Comparison of ENCODE assay signal across 11 cellular contexts in the genomic region with DNA sequence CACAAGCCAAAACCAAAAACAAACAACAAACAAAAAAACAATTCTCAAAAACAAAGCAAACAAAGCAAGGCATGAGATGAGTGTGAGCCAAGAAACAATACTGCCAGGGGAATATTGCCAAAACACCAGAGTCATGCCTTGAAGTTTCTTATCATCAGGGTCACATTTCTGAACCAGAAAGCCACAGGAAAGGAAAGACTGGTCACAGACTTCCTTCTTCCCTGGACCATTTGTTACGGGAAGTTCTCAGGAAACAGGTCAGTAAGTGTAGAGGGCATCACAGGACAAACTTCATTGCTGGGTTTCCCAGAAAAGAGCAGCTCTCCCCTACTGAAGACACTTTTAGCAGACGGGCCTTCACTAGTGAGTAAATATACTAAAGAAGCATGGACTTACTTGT.
DNase-seq lines count a peak whose midpoint lies in the region; ATAC-seq and TF ChIP-seq lines count a peak whose summit lies in the region.
"Had no signal": no experiment of that assay in that cellular context is flagged by ENCODE, and none has a peak within 500 bp of the region (broad histone marks: within the 10 kb centered on the region; RNA-seq: fewer than 3 reads in every experiment).

No MANE protein-coding gene starts in this region.

- peak; percentile 7 for DNase-seq in NCI-H226
- peak; percentile 71 to 94 for DNase-seq in dermis microvascular lymphatic vessel endothelial cell (ENCODE audit: low read depth in 2 of 2)
- DNase-seq in lung microvascular endothelial cell (ENCODE audit: low read depth in 2 of 2), result peak; percentile 82 to 96
- no peak for DNase-seq in thoracic aorta (ENCODE audit: low spot score)
- DNase-seq in NCI-H1048 (lab: John Stamatoyannopoulos, UW), result no peak
- DNase-seq in cerebellum (ENCODE audit: low spot score), result no peak
- DNase-seq in SHP77 treated with DMSO at 0.1 percent for 48 hours (lab: John Stamatoyannopoulos, UW), result no peak
- no peak for DNase-seq in MV-4-11 (lab: John Stamatoyannopoulos, UW)
- DNase-seq: activated naive CD4-positive, alpha-beta T cell treated with Interleukin-2 at 50 U/mL for 16 hours; DMS 273 treated with DMSO at 0.1 percent for 48 hours; NCI-H2171 treated with DMSO at 0.1 percent for 48 hours had no signal

- peaks cover 35 to 60% of the 10 kb centered on the region in 2 donors for H3K4me1 ChIP-seq in thoracic aorta (ENCODE audit: control insufficient read depth in 1 of 2, low read depth in 2 of 2)

- H3K27ac ChIP-seq in thoracic aorta, result peak overlapping the region; percentile 80 to 94

- H3K27me3 ChIP-seq in thoracic aorta (replicated peaks; ENCODE audit: insufficient read depth), result no peaks in the 10 kb centered on the region

- H3K4me3 ChIP-seq in thoracic aorta, result no peak overlapping the region

- no peaks in the 10 kb centered on the region for H3K36me3 ChIP-seq in thoracic aorta

- H3K9me3 ChIP-seq in thoracic aorta, result no peaks in the 10 kb centered on the region

- TF ChIP-seq CTCF in thoracic aorta (IDR thresholded peaks at IDR 0.05), result no peak

- peak; percentile 61 for ATAC-seq in thoracic aorta (ENCODE audit: insufficient number of reproducible peaks, low FRiP score, low read depth)

Comparison
In these comparisons a context has a peak if more than half of its experiments do, and no peak if none do; other contexts are left out.
1. DNase-seq: peak in NCI-H226 (single experiment), dermis microvascular lymphatic vessel endothelial cell (2 of 2) and lung microvascular endothelial cell (2 of 2); none in thoracic aorta (single experiment), NCI-H1048 (single experiment), cerebellum (single experiment), SHP77 treated with DMSO at 0.1 percent for 48 hours (single experiment) and MV-4-11 (single experiment).